36 cellular contexts compared by ENCODE assay signal in the genomic region with DNA sequence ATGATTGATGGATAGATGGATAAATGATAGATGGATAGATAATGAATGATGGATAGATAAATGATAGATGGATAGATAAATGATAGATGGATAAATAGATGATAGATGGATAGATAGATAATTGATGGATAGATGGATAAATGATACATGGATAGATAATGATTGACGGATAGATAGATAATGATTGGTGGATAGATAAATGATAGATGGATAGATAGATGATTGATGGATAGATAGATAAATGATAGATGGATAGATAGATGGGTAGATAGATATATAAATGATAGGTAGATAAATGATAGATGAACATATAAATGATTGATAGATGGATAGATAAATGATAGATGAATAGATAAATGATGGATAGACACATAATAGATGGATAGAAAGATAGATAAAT. TPM values are rescaled to one million over a fixed set of nuclear protein-coding genes. Genes with fewer than 3 reads are reported as not detected.
"Had no signal": no experiment of that assay in that cellular context is flagged by ENCODE, and none has a peak within 500 bp of the region (broad histone marks: within the 10 kb centered on the region; RNA-seq: fewer than 3 reads in every experiment).

No MANE protein-coding gene starts in this region.

- H3K4me3 ChIP-seq: left lung, lower lobe of right lung, neural progenitor cell, right atrium auricular region, right lobe of liver, suprapubic skin, thoracic aorta, tibial artery, uterus had no signal

- H3K4me3 Mint-ChIP-seq: immature natural killer cell; mesothelial cell of epicardium; naive B cell; natural killer cell; nephron progenitor cell; neural progenitor cell; stimulated activated effector memory CD8-positive, alpha-beta T cell treated with anti-CD3 and anti-CD28 coated beads, Interleukin-12 subunit alpha, Interleukin-12 subunit beta, amount 100 ng/mL, for 72 hours; stimulated activated naive CD8-positive, alpha-beta T cell treated with anti-CD3 and anti-CD28 coated beads, Interleukin-15, Interleukin-2, amounts not matched to agents 100 ng/mL and 50 ng/mL, for 24 hours; type B pancreatic cell had no signal

- H3K36me3 ChIP-seq: left lung, lower lobe of right lung, neural progenitor cell, neutrophil, right atrium auricular region, right lobe of liver, suprapubic skin, thoracic aorta, tibial artery, uterus had no signal

- H3K4me1 ChIP-seq: left lung, lower lobe of right lung, neural progenitor cell, parathyroid adenoma, right atrium auricular region, right lobe of liver, suprapubic skin, tibial artery, uterus had no signal

- DNase-seq: hypothalamus; immature natural killer cell; kidney; left colon; left lung; lower lobe of right lung; mammary epithelial cell; mesendoderm; naive B cell; natural killer cell; nephron progenitor cell; occipital lobe; right lobe of liver; stimulated activated CD4-positive, alpha-beta T cell treated with anti-CD3 and anti-CD28 coated beads, Interleukin-12 subunit alpha, Interleukin-12 subunit beta, amount 100 ng/mL, for 4 hours; stimulated activated CD4-positive, alpha-beta T cell treated with anti-CD3 and anti-CD28 coated beads, Interleukin-15, amount 100 ng/mL, for 24 hours; stimulated activated CD4-positive, alpha-beta T cell treated with anti-CD3 and anti-CD28 coated beads, Interleukin-4, amount 100 ng/mL, for 24 hours; stimulated activated naive CD4-positive, alpha-beta T cell; tibial artery; uterus had no signal

- H3K9me3 Mint-ChIP-seq: nephron progenitor cell, neural progenitor cell, type B pancreatic cell had no signal

- H3K36me3 Mint-ChIP-seq: immature natural killer cell; mesothelial cell of epicardium; naive B cell; natural killer cell; neural progenitor cell; stimulated activated effector memory CD8-positive, alpha-beta T cell treated with anti-CD3 and anti-CD28 coated beads, Interleukin-12 subunit alpha, Interleukin-12 subunit beta, amount 100 ng/mL, for 72 hours had no signal

- H3K4me1 Mint-ChIP-seq: immature natural killer cell; naive B cell; natural killer cell; nephron progenitor cell; stimulated activated effector memory CD8-positive, alpha-beta T cell treated with anti-CD3 and anti-CD28 coated beads, Interleukin-12 subunit alpha, Interleukin-12 subunit beta, amount 100 ng/mL, for 72 hours had no signal

- H3K27ac ChIP-seq: left lung, lower lobe of right lung, neural progenitor cell, neutrophil, parathyroid adenoma, right atrium auricular region, right lobe of liver, suprapubic skin, thoracic aorta, tibial artery, uterus had no signal

- H3K27ac Mint-ChIP-seq: immature natural killer cell; mesothelial cell of epicardium; naive B cell; natural killer cell; nephron progenitor cell; neural progenitor cell; stimulated activated effector memory CD8-positive, alpha-beta T cell treated with anti-CD3 and anti-CD28 coated beads, Interleukin-12 subunit alpha, Interleukin-12 subunit beta, amount 100 ng/mL, for 72 hours; stimulated activated naive CD8-positive, alpha-beta T cell treated with anti-CD3 and anti-CD28 coated beads, Interleukin-15, Interleukin-2, amounts not matched to agents 100 ng/mL and 50 ng/mL, for 24 hours; type B pancreatic cell had no signal

- ATAC-seq: left colon; left lung; lower lobe of right lung; natural killer cell; right lobe of liver; stimulated activated effector memory CD8-positive, alpha-beta T cell treated with anti-CD3 and anti-CD28 coated beads, Interleukin-12 subunit alpha, Interleukin-12 subunit beta, amount 100 ng/mL, for 72 hours had no signal

- H3K27me3 ChIP-seq: neutrophil, right atrium auricular region, right lobe of liver, suprapubic skin, tibial artery, uterus had no signal

- H3K9me3 ChIP-seq: lower lobe of right lung, neutrophil, right lobe of liver, uterus had no signal

RNA-seq across cellular contexts. Expression of a gene that starts 49.5 kb away (rescaled TPM):
- total RNA-seq: kidney, left lung, liver, lower lobe of right lung, mammary epithelial cell, mesothelial cell of epicardium, mononuclear cell, natural killer cell, osteocyte, posterior vena cava, pulmonary artery endothelial cell, renal cortical epithelial cell, right atrium auricular region, right lobe of liver, ureter, uterus had no signal
